Comparison of ENCODE assay signal across 9 cellular contexts in the genomic region with DNA sequence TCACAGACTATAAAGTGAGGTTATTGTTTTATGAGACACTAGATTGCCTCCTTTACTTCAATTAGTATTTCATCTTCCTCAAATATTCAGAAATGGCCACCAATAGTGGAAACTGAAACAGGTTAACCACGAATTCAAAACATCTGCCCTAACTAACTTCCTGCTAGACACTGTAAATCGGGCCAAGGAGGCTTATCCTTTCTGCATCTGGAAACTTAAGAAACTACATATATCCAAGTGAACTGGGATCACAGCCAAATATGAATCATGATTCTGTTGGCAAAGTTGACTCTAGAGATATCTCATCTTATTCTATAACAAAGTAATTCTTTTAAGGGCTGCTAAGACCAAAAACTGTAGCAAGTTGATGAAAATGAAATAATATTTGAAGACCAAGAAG.
DNase-seq lines count a peak whose midpoint lies in the region; ATAC-seq and TF ChIP-seq lines count a peak whose summit lies in the region.
"Had no signal": no experiment of that assay in that cellular context is flagged by ENCODE, and none has a peak within 500 bp of the region (broad histone marks: within the 10 kb centered on the region; RNA-seq: fewer than 3 reads in every experiment).

No MANE protein-coding gene starts in this region.

- no peaks in the 10 kb centered on the region for H3K27me3 ChIP-seq in ovary

- H3K36me3 Mint-ChIP-seq in WTC11 = peaks cover 23% of the 10 kb centered on the region

- no peaks in the 10 kb centered on the region for H3K27me3 Mint-ChIP-seq in WTC11 (ENCODE audit: low read depth)
- H3K27me3 Mint-ChIP-seq: stimulated activated naive CD8-positive, alpha-beta T cell treated with anti-CD3 and anti-CD28 coated beads, Interleukin-15, amount 100 ng/mL, for 72 hours had no signal

- ATAC-seq in WTC11 = no peak
- ATAC-seq: stimulated activated naive CD8-positive, alpha-beta T cell treated with anti-CD3 and anti-CD28 coated beads, Interleukin-15, amount 100 ng/mL, for 72 hours had no signal

- TF ChIP-seq EP300 in ovary (IDR thresholded peaks at IDR 0.05) = no peak

- no peak overlapping the region for H3K27ac Mint-ChIP-seq in WTC11

- H3K9me3 ChIP-seq in ovary = no peaks in the 10 kb centered on the region

- peaks cover 10% of the 10 kb centered on the region for H3K4me1 Mint-ChIP-seq in WTC11
- H3K4me1 Mint-ChIP-seq: stimulated activated naive CD8-positive, alpha-beta T cell treated with anti-CD3 and anti-CD28 coated beads, Interleukin-15, amount 100 ng/mL, for 72 hours had no signal

- intact Hi-C loops in ovary (cut with DNase I) = no loop called here

- H3K27ac ChIP-seq in ovary = no peak overlapping the region

- peaks cover 23% of the 10 kb centered on the region for H3K9me3 Mint-ChIP-seq in WTC11

- 40 to 58% (median 43%) methylated on average over 2 of the region's 2 CpGs for WGBS in ovary, 3 donors

- no peak overlapping the region for H3K4me3 Mint-ChIP-seq in WTC11
- H3K4me3 Mint-ChIP-seq: stimulated activated naive CD8-positive, alpha-beta T cell treated with anti-CD3 and anti-CD28 coated beads, Interleukin-15, amount 100 ng/mL, for 72 hours had no signal

- no peaks in the 10 kb centered on the region for H3K36me3 ChIP-seq in ovary

- peaks cover 2% of the 10 kb centered on the region for H3K4me1 ChIP-seq in ovary (ENCODE audit: insufficient read depth)

- TF ChIP-seq CTCF in ovary (IDR thresholded peaks at IDR 0.05) (no peak), WTC11 (IDR thresholded peaks at IDR 0.05) (no peak)

- no peak for TF ChIP-seq POLR2A in ovary (IDR thresholded peaks at IDR 0.05)

- no peak overlapping the region for H3K4me3 ChIP-seq in ovary

- DNase-seq in SIG-M5 treated with dmso at 0.1 percent for 504 hours (lab: John Stamatoyannopoulos, UW; ENCODE audit: unreplicated experiment) = peak; percentile 11
- DNase-seq in SIG-M5 (lab: John Stamatoyannopoulos, UW) = no peak
- peak; percentile 85 for DNase-seq in HS-5 (ENCODE audit: low read depth)
- peak; percentile 60 for DNase-seq in brain pericyte (ENCODE audit: low read depth, low spot score)
- peak; percentile 46 for DNase-seq in superior temporal gyrus (ENCODE audit: extremely low spot score)
- DNase-seq in stimulated activated CD4-positive, alpha-beta T cell treated with anti-CD3 and anti-CD28 coated beads, Interleukin-2, amount 100 ng/mL, for 48 hours = no peak
- no peak for DNase-seq in ovary
- DNase-seq in WTC11 (ENCODE audit: low spot score) = no peak
- DNase-seq: stimulated activated naive CD8-positive, alpha-beta T cell treated with anti-CD3 and anti-CD28 coated beads, Interleukin-15, amount 100 ng/mL, for 72 hours had no signal

- POLR2A ChIA-PET in WTC11 (lab: Charles Lee) = no interaction called here

- CTCF ChIA-PET in WTC11 (lab: Charles Lee) = no interaction called here

TF ChIP-seq in WTC11, 78 proteins besides CTCF, POLR2A, EP300 and RAD21:
- TF ChIP-seq RELA (CRISPR knock-in tag; IDR thresholded peaks at IDR 0.05; ENCODE audit: borderline replicate concordance) = no peak
- TF ChIP-seq ZNF317 (CRISPR knock-in tag; IDR thresholded peaks at IDR 0.05; ENCODE audit: borderline replicate concordance, low read depth) = no peak
- no peak for TF ChIP-seq IRF2 (CRISPR knock-in tag; IDR thresholded peaks at IDR 0.05; ENCODE audit: borderline replicate concordance, low read depth)

Comparison
In these comparisons a context has a peak if more than half of its experiments do, and no peak if none do; other contexts are left out.
1. DNase-seq: peak in SIG-M5 treated with dmso at 0.1 percent for 504 hours (single experiment), HS-5 (single experiment), brain pericyte (single experiment) and superior temporal gyrus (single experiment); none in SIG-M5 (single experiment), stimulated activated CD4-positive, alpha-beta T cell treated with anti-CD3 and anti-CD28 coated beads, Interleukin-2, amount 100 ng/mL, for 48 hours (0 of 2), ovary (0 of 5) and WTC11 (single experiment).